ENCODE assay signal across 8 cellular contexts in genomic region chr19:40433391-40434216, GRCh38. TPM values are rescaled to one million over a fixed set of nuclear protein-coding genes. Genes with fewer than 3 reads are reported as not detected.
DNase-seq lines count a peak whose midpoint lies in the region; ATAC-seq, FAIRE-seq and TF ChIP-seq lines count a peak whose summit lies in the region.

No MANE protein-coding gene starts in this region.

- H3K4me1 Mint-ChIP-seq in activated naive CD8-positive, alpha-beta T cell treated with anti-CD3 and anti-CD28 coated beads, Interleukin-2, amount 10 ng/mL, durations not matched to agents 7 days and 5 days: peaks cover 10% of the 10 kb centered on the region
- H3K4me1 Mint-ChIP-seq in glutamatergic neuron (ENCODE audit: low read depth, unreplicated experiment): peaks cover 6% of the 10 kb centered on the region

- no peaks in the 10 kb centered on the region for H3K36me3 Mint-ChIP-seq in activated naive CD8-positive, alpha-beta T cell treated with anti-CD3 and anti-CD28 coated beads, Interleukin-2, amount 10 ng/mL, durations not matched to agents 7 days and 5 days
- H3K36me3 Mint-ChIP-seq in glutamatergic neuron (ENCODE audit: unreplicated experiment): no peaks in the 10 kb centered on the region

- H3K27me3 Mint-ChIP-seq in activated naive CD8-positive, alpha-beta T cell treated with anti-CD3 and anti-CD28 coated beads, Interleukin-2, amount 10 ng/mL, durations not matched to agents 7 days and 5 days: no peaks in the 10 kb centered on the region
- peaks cover 11% of the 10 kb centered on the region for H3K27me3 Mint-ChIP-seq in glutamatergic neuron (ENCODE audit: unreplicated experiment)

- TF ChIP-seq POLR2A in GM19193 (IDR thresholded peaks at IDR 0.05; ENCODE audit: extremely low read depth, insufficient read depth, insufficient read length): peak; percentile 49

- DNase-seq in AML-193 (lab: John Stamatoyannopoulos, UW) (peak; percentile 18 to 45), LNCaP clone FGC (ENCODE audit: low read depth) (peak; percentile 49), SK-MEL-5 (ENCODE audit: low read depth, low spot score) (peak; percentile 88), glutamatergic neuron (peak; percentile 87), nucleus accumbens (lab: John Stamatoyannopoulos, UW) (peak in 54 of 56 donors; percentile 19 to 87 (median 70)), urothelium cell line (ENCODE audit: low spot score) (peak; percentile 91)
- peak; percentile 73 for DNase-seq in activated naive CD8-positive, alpha-beta T cell treated with anti-CD3 and anti-CD28 coated beads, Interleukin-2, amount 10 ng/mL, durations not matched to agents 7 days and 5 days

- H3K9me3 Mint-ChIP-seq in activated naive CD8-positive, alpha-beta T cell treated with anti-CD3 and anti-CD28 coated beads, Interleukin-2, amount 10 ng/mL, durations not matched to agents 7 days and 5 days: no peaks in the 10 kb centered on the region
- H3K9me3 Mint-ChIP-seq in glutamatergic neuron (ENCODE audit: unreplicated experiment): peaks cover 4% of the 10 kb centered on the region

- FAIRE-seq in urothelium cell line (lab: Jason Lieb, UNC): no peak

- H3K4me3 Mint-ChIP-seq in activated naive CD8-positive, alpha-beta T cell treated with anti-CD3 and anti-CD28 coated beads, Interleukin-2, amount 10 ng/mL, durations not matched to agents 7 days and 5 days: peak overlapping the region; percentile 98
- H3K4me3 Mint-ChIP-seq in glutamatergic neuron (ENCODE audit: unreplicated experiment): peak overlapping the region; percentile 88

- H3K27ac Mint-ChIP-seq in activated naive CD8-positive, alpha-beta T cell treated with anti-CD3 and anti-CD28 coated beads, Interleukin-2, amount 10 ng/mL, durations not matched to agents 7 days and 5 days: peak overlapping the region; percentile 98
- peak overlapping the region; percentile 98 for H3K27ac Mint-ChIP-seq in glutamatergic neuron (ENCODE audit: unreplicated experiment)

- peak; percentile 93 for ATAC-seq in activated naive CD8-positive, alpha-beta T cell treated with anti-CD3 and anti-CD28 coated beads, Interleukin-2, amount 10 ng/mL, durations not matched to agents 7 days and 5 days (ENCODE audit: low read depth)

- in situ Hi-C loops in SK-MEL-5 (cut with HindIII; ENCODE audit: low pct_unique_long_range_greater_than_20kb, low sequenced_read_pairs): no loop called here

- TF ChIP-seq CTCF in LNCaP clone FGC (IDR thresholded peaks at IDR 0.05; ENCODE audit: control insufficient read depth, extremely low read depth, insufficient read depth) (no peak), glutamatergic neuron (IDR thresholded peaks at IDR 0.05; ENCODE audit: partially characterized antibody, unreplicated experiment) (no peak)

- POLR2A ChIA-PET in activated naive CD8-positive, alpha-beta T cell treated with anti-CD3 and anti-CD28 coated beads, Interleukin-2, amount 10 ng/mL, durations not matched to agents 7 days and 5 days (lab: Charles Lee): interaction anchor here (1.5 to 2.9 kb wide), 3 partner anchors 8 to 13 kb away, joined by 5 to 19 read pairs (median 9); partner anchors contain the start of genes SERTAD1 and SERTAD3

- H3K4me3 ChIP-seq in LNCaP clone FGC (ENCODE audit: low read depth, low read length): peak overlapping the region; percentile 43

RNA-seq across cellular contexts. Expression of gene SERTAD1, which starts 7.8 kb away (rescaled TPM):
- 6.6 and 8.9 TPM in 2 replicates for total RNA-seq in SK-MEL-5 (2014; rRNA removed; shearing (Covaris generic))
- 5.7 and 11.8 TPM in 2 replicates for polyA plus RNA-seq in SK-MEL-5 (2015; cell fraction: cytosol; rRNA removed)
- 2.2 and 3.2 TPM in 2 replicates for polyA plus RNA-seq in SK-MEL-5 (2015; cell fraction: nucleus; rRNA removed)
- total RNA-seq in activated naive CD8-positive, alpha-beta T cell treated with anti-CD3 and anti-CD28 coated beads, Interleukin-2, amount 10 ng/mL, durations not matched to agents 7 days and 5 days: 1 to 10 TPM; 7.3 to 7.9 TPM
- total RNA-seq in glutamatergic neuron (ENCODE audit: unreplicated experiment): 3.6 TPM

RNA-seq across cellular contexts. Expression of gene SERTAD3, which starts 10.5 kb away (rescaled TPM):
- 10.8 and 12.8 TPM in 2 replicates for total RNA-seq in SK-MEL-5 (2014; rRNA removed; shearing (Covaris generic))
- 11.7 and 12.8 TPM in 2 replicates for polyA plus RNA-seq in SK-MEL-5 (2015; cell fraction: cytosol; rRNA removed)
- polyA plus RNA-seq in SK-MEL-5 (2015; cell fraction: nucleus; rRNA removed): 3.4 and 6.7 TPM in 2 replicates
- total RNA-seq in activated naive CD8-positive, alpha-beta T cell treated with anti-CD3 and anti-CD28 coated beads, Interleukin-2, amount 10 ng/mL, durations not matched to agents 7 days and 5 days: 10 to 100 TPM; 12.9 to 13.5 TPM
- total RNA-seq in glutamatergic neuron (ENCODE audit: unreplicated experiment): 30.1 TPM

RNA-seq across cellular contexts. Expression of gene PRX, which starts 20.4 kb away (rescaled TPM):
- total RNA-seq in SK-MEL-5 (2014; rRNA removed; shearing (Covaris generic)): 0.95 and 1.1 TPM in 2 replicates
- polyA plus RNA-seq in SK-MEL-5 (2015; cell fraction: cytosol; rRNA removed): 1.3 TPM in 2 replicates
- polyA plus RNA-seq in SK-MEL-5 (2015; cell fraction: nucleus; rRNA removed): 0.77 and 1.1 TPM in 2 replicates
- total RNA-seq in activated naive CD8-positive, alpha-beta T cell treated with anti-CD3 and anti-CD28 coated beads, Interleukin-2, amount 10 ng/mL, durations not matched to agents 7 days and 5 days: 1 to 10 TPM; 2.3 to 2.5 TPM
- total RNA-seq in glutamatergic neuron (ENCODE audit: unreplicated experiment): 4.7 TPM

RNA-seq across cellular contexts. Expression of gene BLVRB, which starts 31.9 kb away (rescaled TPM):
- total RNA-seq in SK-MEL-5 (2014; rRNA removed; shearing (Covaris generic)): 104 and 110 TPM in 2 replicates
- 139 and 167 TPM in 2 replicates for polyA plus RNA-seq in SK-MEL-5 (2015; cell fraction: cytosol; rRNA removed)
- 24.0 TPM in 2 replicates for polyA plus RNA-seq in SK-MEL-5 (2015; cell fraction: nucleus; rRNA removed)
- 10 to 100 TPM; 20.4 to 21.5 TPM for total RNA-seq in activated naive CD8-positive, alpha-beta T cell treated with anti-CD3 and anti-CD28 coated beads, Interleukin-2, amount 10 ng/mL, durations not matched to agents 7 days and 5 days
- 7.2 TPM for total RNA-seq in glutamatergic neuron (ENCODE audit: unreplicated experiment)

RNA-seq across cellular contexts. Expression of gene SPTBN4, which starts 33.2 kb away (rescaled TPM):
- 0.32 and 0.53 TPM in 2 replicates for total RNA-seq in SK-MEL-5 (2014; rRNA removed; shearing (Covaris generic))
- 0.16 and 0.55 TPM in 2 replicates for polyA plus RNA-seq in SK-MEL-5 (2015; cell fraction: cytosol; rRNA removed)
- 0.09 and 0.70 TPM in 2 replicates for polyA plus RNA-seq in SK-MEL-5 (2015; cell fraction: nucleus; rRNA removed)
- total RNA-seq in activated naive CD8-positive, alpha-beta T cell treated with anti-CD3 and anti-CD28 coated beads, Interleukin-2, amount 10 ng/mL, durations not matched to agents 7 days and 5 days: under 1 TPM; 0.39 to 0.40 TPM
- 161 TPM for total RNA-seq in glutamatergic neuron (ENCODE audit: unreplicated experiment)

Comparison
In these comparisons a context has a peak if more than half of its experiments do, and no peak if none do; other contexts are left out.
1. Peak in every context shown above with its lines: DNase-seq, ATAC-seq and H3K4me3 ChIP-seq.
2. DNase-seq: peak in every context shown above with its lines; median percentile 91 in urothelium cell line; 88 in SK-MEL-5; 87 in glutamatergic neuron; 73 in activated naive CD8-positive, alpha-beta T cell treated with anti-CD3 and anti-CD28 coated beads, Interleukin-2, amount 10 ng/mL, durations not matched to agents 7 days and 5 days; 70 in nucleus accumbens; 49 in LNCaP clone FGC; 32 in AML-193.